In genomic region chr5:68932830-68933434, GRCh38 we compare ENCODE assay signal across 14 cellular contexts.
DNase-seq lines count a peak whose midpoint lies in the region; ATAC-seq, FAIRE-seq and TF ChIP-seq lines count a peak whose summit lies in the region.
"Had no signal": no experiment of that assay in that cellular context is flagged by ENCODE, and none has a peak within 500 bp of the region (broad histone marks: within the 10 kb centered on the region; RNA-seq: fewer than 3 reads in every experiment).

No MANE protein-coding gene starts in this region.

- BruUV-seq in K562 (replicated peaks; lab: Mats Ljungman, UMichigan) = no TSS peak

- no peaks in the 10 kb centered on the region for H3K4me1 ChIP-seq in Karpas-422 (ENCODE audit: low read length)
- no peaks in the 10 kb centered on the region for H3K4me1 ChIP-seq in K562 (replicated peaks in 1 of 2; ENCODE audit: control insufficient read depth in 2 of 2, insufficient read depth in 2 of 2, low read length in 2 of 2)
- H3K4me1 ChIP-seq in neural progenitor cell = no peaks in the 10 kb centered on the region

- H3K27me3 ChIP-seq in Karpas-422 (ENCODE audit: low read length) (peaks cover 10% of the 10 kb centered on the region; the same call in 1 of the 2 replicates), K562 (ENCODE audit: control insufficient read depth in 2 of 2, insufficient read depth in 2 of 2, low read length in 2 of 2) (no peaks in the 10 kb centered on the region), neural progenitor cell (no peaks in the 10 kb centered on the region)

- H3F3A ChIP-seq in neural progenitor cell (ENCODE audit: low read depth) = no peaks in the 10 kb centered on the region

- H3K9me3 ChIP-seq in Karpas-422 (ENCODE audit: low read length) = peaks cover 11% of the 10 kb centered on the region
- H3K9me3 ChIP-seq in K562 (replicated peaks; ENCODE audit: control insufficient read depth, insufficient read depth, low read depth, low read length) = peaks cover 3% of the 10 kb centered on the region
- H3K9me3 ChIP-seq in neural progenitor cell (ENCODE audit: low read depth) = no peaks in the 10 kb centered on the region

- H3K4me3 ChIP-seq in Karpas-422 (ENCODE audit: low read length) (no peak overlapping the region), K562 (no peak overlapping the region), neural progenitor cell (no peak overlapping the region)
- H3K4me3 ChIP-seq: coronary artery had no signal

- no peaks in the 10 kb centered on the region for H3K4me1 Mint-ChIP-seq in activated CD4-positive, alpha-beta memory T cell treated with anti-CD3 and anti-CD28 coated beads for 36 hours (ENCODE audit: low read depth)
- H3K4me1 Mint-ChIP-seq in activated CD4-positive, alpha-beta memory T cell treated with anti-CD3 and anti-CD28 coated beads, Interleukin-2, amount 10 ng/mL, durations not matched to agents 7 days and 5 days = no peaks in the 10 kb centered on the region
- no peaks in the 10 kb centered on the region for H3K4me1 Mint-ChIP-seq in neural progenitor cell

- CTCF ChIA-PET in activated CD4-positive, alpha-beta memory T cell treated with anti-CD3 and anti-CD28 coated beads for 36 hours (lab: Charles Lee) = no interaction called here
- CTCF ChIA-PET in activated CD4-positive, alpha-beta memory T cell treated with anti-CD3 and anti-CD28 coated beads, Interleukin-2, amount 10 ng/mL, durations not matched to agents 7 days and 5 days (lab: Charles Lee) = no interaction called here
- CTCF ChIA-PET in K562 (lab: Yijun Ruan, JAX; ENCODE audit: low intra/inter-chr PET ratio) = no interaction called here

- intact Hi-C loops in activated CD4-positive, alpha-beta memory T cell treated with anti-CD3 and anti-CD28 coated beads for 36 hours (cut with micrococcal nuclease) = no loop called here
- intact Hi-C loops in K562 (cut with micrococcal nuclease) = no loop called here

- no peaks in the 10 kb centered on the region for H3K9me1 ChIP-seq in K562 (ENCODE audit: control insufficient read depth, insufficient read depth, low read length)

- 0% methylated on average over 3 of the region's 3 CpGs for WGBS in K562 (ENCODE audit: insufficient coverage, low coverage, missing lambda C conversion rate)

- no peak overlapping the region for H3K4me3 Mint-ChIP-seq in activated CD4-positive, alpha-beta memory T cell treated with anti-CD3 and anti-CD28 coated beads for 36 hours
- H3K4me3 Mint-ChIP-seq in activated CD4-positive, alpha-beta memory T cell treated with anti-CD3 and anti-CD28 coated beads, Interleukin-2, amount 10 ng/mL, durations not matched to agents 7 days and 5 days = no peak overlapping the region
- H3K4me3 Mint-ChIP-seq in neural progenitor cell = no peak overlapping the region

- no peak for FAIRE-seq in K562 (lab: Jason Lieb, UNC)

- H3K79me2 ChIP-seq in Karpas-422 (ENCODE audit: low read length) (no peaks in the 10 kb centered on the region), K562 (ENCODE audit: control insufficient read depth, insufficient read depth, low read length) (no peaks in the 10 kb centered on the region), neural progenitor cell (ENCODE audit: low read depth) (no peaks in the 10 kb centered on the region)

- H3K27ac ChIP-seq in Karpas-422 (ENCODE audit: low read length) (no peak overlapping the region), K562 (ENCODE audit: extremely low read depth, low read depth, low read length) (no peak overlapping the region), neural progenitor cell (no peak overlapping the region)
- H3K27ac ChIP-seq: coronary artery, HL-60 had no signal

- no peak for TF ChIP-seq CTCF in K562 (IDR thresholded peaks at IDR 0.05 in 2 of 3, conservative IDR thresholded peaks at IDR 0.05 in 1 of 3; ENCODE audit: insufficient read depth in 2 of 3, low read depth in 1 of 3, low read length in 3 of 3)
- TF ChIP-seq CTCF in neural progenitor cell (IDR thresholded peaks at IDR 0.05) = no peak

- H3K4me2 ChIP-seq in Karpas-422 (ENCODE audit: low read depth, low read length, poor library complexity, severe bottlenecking) (no peak overlapping the region), K562 (ENCODE audit: insufficient read depth, low read length) (no peak overlapping the region), neural progenitor cell (no peak overlapping the region)

- H3K27ac Mint-ChIP-seq in activated CD4-positive, alpha-beta memory T cell treated with anti-CD3 and anti-CD28 coated beads for 36 hours = no peak overlapping the region
- H3K27ac Mint-ChIP-seq in activated CD4-positive, alpha-beta memory T cell treated with anti-CD3 and anti-CD28 coated beads, Interleukin-2, amount 10 ng/mL, durations not matched to agents 7 days and 5 days = no peak overlapping the region
- no peak overlapping the region for H3K27ac Mint-ChIP-seq in neural progenitor cell

- DNase-seq in activated CD4-positive, alpha-beta memory T cell treated with anti-CD3 and anti-CD28 coated beads for 36 hours = peak; percentile 16
- DNase-seq in activated CD4-positive, alpha-beta memory T cell treated with anti-CD3 and anti-CD28 coated beads, Interleukin-2, amount 10 ng/mL, durations not matched to agents 7 days and 5 days = no peak
- DNase-seq in Karpas-422 (peak; percentile 64), K562 (ENCODE audit: extremely low read depth in 1 of 4, low spot score in 3 of 4) (peak in 1 of 4 experiments; percentile 50), neural progenitor cell (ENCODE audit: low spot score) (peak; percentile 49), NCI-H2196 treated with DMSO at 0.1 percent for 48 hours (lab: John Stamatoyannopoulos, UW; ENCODE audit: unreplicated experiment) (no peak)
- no peak for DNase-seq in activated CD8-positive, alpha-beta memory T cell treated with anti-CD3 and anti-CD28 coated beads, Interleukin-2, amount 50 U/mL, for 4 hours
- DNase-seq: MV-4-11; NCI-H510A treated with DMSO at 0.1 percent for 48 hours; stimulated activated CD4-positive, alpha-beta T cell treated with anti-CD3 and anti-CD28 coated beads, Interleukin-2, amount 100 ng/mL, for 48 hours had no signal

- H2AFZ ChIP-seq in Karpas-422 (ENCODE audit: low read length) (no peak overlapping the region), K562 (ENCODE audit: low read depth, low read length) (no peak overlapping the region), neural progenitor cell (replicated peaks) (no peak overlapping the region)

- no peak for TF ChIP-seq RAD21 in K562 (CRISPR knock-in tag; conservative IDR thresholded peaks at IDR 0.05 in 1 of 2, IDR thresholded peaks at IDR 0.05 in 1 of 2)

- peaks cover 3% of the 10 kb centered on the region for H3K27me3 Mint-ChIP-seq in activated CD4-positive, alpha-beta memory T cell treated with anti-CD3 and anti-CD28 coated beads for 36 hours
- peaks cover 3% of the 10 kb centered on the region for H3K27me3 Mint-ChIP-seq in activated CD4-positive, alpha-beta memory T cell treated with anti-CD3 and anti-CD28 coated beads, Interleukin-2, amount 10 ng/mL, durations not matched to agents 7 days and 5 days
- peaks cover 9% of the 10 kb centered on the region for H3K27me3 Mint-ChIP-seq in neural progenitor cell (ENCODE audit: insufficient read depth, low read depth)

- peaks cover 29% of the 10 kb centered on the region for H3K9me3 Mint-ChIP-seq in activated CD4-positive, alpha-beta memory T cell treated with anti-CD3 and anti-CD28 coated beads for 36 hours
- peaks cover 23% of the 10 kb centered on the region for H3K9me3 Mint-ChIP-seq in activated CD4-positive, alpha-beta memory T cell treated with anti-CD3 and anti-CD28 coated beads, Interleukin-2, amount 10 ng/mL, durations not matched to agents 7 days and 5 days
- peaks cover 33% of the 10 kb centered on the region for H3K9me3 Mint-ChIP-seq in neural progenitor cell

- no peak overlapping the region for H3K9ac ChIP-seq in Karpas-422 (ENCODE audit: low read length)
- no peak overlapping the region for H3K9ac ChIP-seq in K562 (ENCODE audit: insufficient read depth in 1 of 2, low read depth in 2 of 2, low read length in 2 of 2)
- no peak overlapping the region for H3K9ac ChIP-seq in neural progenitor cell

- ATAC-seq in K562 = no peak
- no peak for ATAC-seq in HG02973 (IDR thresholded peaks at IDR 0.05; ENCODE audit: unreplicated experiment)
- ATAC-seq: Right ventricle myocardium inferior had no signal

- H4K20me1 ChIP-seq in Karpas-422 (ENCODE audit: insufficient read depth, low read depth, low read length) (no peaks in the 10 kb centered on the region), K562 (replicated peaks; ENCODE audit: control insufficient read depth, insufficient read depth, low read length) (no peaks in the 10 kb centered on the region), neural progenitor cell (ENCODE audit: low read depth) (no peaks in the 10 kb centered on the region)

- no peaks in the 10 kb centered on the region; the same call in 1 of the 2 replicates for H3K9me2 ChIP-seq in Karpas-422 (replicated peaks; ENCODE audit: insufficient read depth, low read length)

- no peaks in the 10 kb centered on the region for H3K36me3 Mint-ChIP-seq in activated CD4-positive, alpha-beta memory T cell treated with anti-CD3 and anti-CD28 coated beads for 36 hours
- H3K36me3 Mint-ChIP-seq in activated CD4-positive, alpha-beta memory T cell treated with anti-CD3 and anti-CD28 coated beads, Interleukin-2, amount 10 ng/mL, durations not matched to agents 7 days and 5 days (ENCODE audit: low read depth) = no peaks in the 10 kb centered on the region
- H3K36me3 Mint-ChIP-seq in neural progenitor cell = no peaks in the 10 kb centered on the region

- no peak for TF ChIP-seq POLR2A in K562 (conservative IDR thresholded peaks at IDR 0.05)

- H3K36me3 ChIP-seq in Karpas-422 (ENCODE audit: insufficient read depth, low read length) = peaks cover 5% of the 10 kb centered on the region; the same call in 1 of the 2 replicates
- H3K36me3 ChIP-seq in K562 (ENCODE audit: control insufficient read depth, insufficient read depth, low read length) = no peaks in the 10 kb centered on the region
- no peaks in the 10 kb centered on the region for H3K36me3 ChIP-seq in neural progenitor cell

- no peak for TF ChIP-seq EP300 in K562 (IDR thresholded peaks at IDR 0.05; ENCODE audit: low read length)

- in situ Hi-C loops in K562 (cut with MboI) = no loop called here

- POLR2A ChIA-PET in activated CD4-positive, alpha-beta memory T cell treated with anti-CD3 and anti-CD28 coated beads for 36 hours (lab: Charles Lee) = no interaction called here
- POLR2A ChIA-PET in activated CD4-positive, alpha-beta memory T cell treated with anti-CD3 and anti-CD28 coated beads, Interleukin-2, amount 10 ng/mL, durations not matched to agents 7 days and 5 days (lab: Charles Lee) = no interaction called here
- POLR2A ChIA-PET in K562 (lab: Yijun Ruan, JAX) = interaction anchor here (1.3 kb wide), 1 partner anchor 12 kb away, joined by 4 read pairs; no protein-coding TSS in a partner anchor

TF ChIP-seq in K562, 482 proteins besides CTCF, POLR2A, EP300 and RAD21 (continues in another document):
- TF ChIP-seq LCOR (CRISPR knock-in tag; IDR thresholded peaks at IDR 0.05) = no peak

Comparison
In these comparisons a context has a peak if more than half of its experiments do, and no peak if none do; other contexts are left out.
1. DNase-seq: peak in activated CD4-positive, alpha-beta memory T cell treated with anti-CD3 and anti-CD28 coated beads for 36 hours (single experiment), Karpas-422 (single experiment) and neural progenitor cell (single experiment); none in activated CD4-positive, alpha-beta memory T cell treated with anti-CD3 and anti-CD28 coated beads, Interleukin-2, amount 10 ng/mL, durations not matched to agents 7 days and 5 days (single experiment), activated CD8-positive, alpha-beta memory T cell treated with anti-CD3 and anti-CD28 coated beads, Interleukin-2, amount 50 U/mL, for 4 hours (single experiment) and NCI-H2196 treated with DMSO at 0.1 percent for 48 hours (single experiment).